Comparison of ENCODE assay signal across 1 cellular context in the genomic region with DNA sequence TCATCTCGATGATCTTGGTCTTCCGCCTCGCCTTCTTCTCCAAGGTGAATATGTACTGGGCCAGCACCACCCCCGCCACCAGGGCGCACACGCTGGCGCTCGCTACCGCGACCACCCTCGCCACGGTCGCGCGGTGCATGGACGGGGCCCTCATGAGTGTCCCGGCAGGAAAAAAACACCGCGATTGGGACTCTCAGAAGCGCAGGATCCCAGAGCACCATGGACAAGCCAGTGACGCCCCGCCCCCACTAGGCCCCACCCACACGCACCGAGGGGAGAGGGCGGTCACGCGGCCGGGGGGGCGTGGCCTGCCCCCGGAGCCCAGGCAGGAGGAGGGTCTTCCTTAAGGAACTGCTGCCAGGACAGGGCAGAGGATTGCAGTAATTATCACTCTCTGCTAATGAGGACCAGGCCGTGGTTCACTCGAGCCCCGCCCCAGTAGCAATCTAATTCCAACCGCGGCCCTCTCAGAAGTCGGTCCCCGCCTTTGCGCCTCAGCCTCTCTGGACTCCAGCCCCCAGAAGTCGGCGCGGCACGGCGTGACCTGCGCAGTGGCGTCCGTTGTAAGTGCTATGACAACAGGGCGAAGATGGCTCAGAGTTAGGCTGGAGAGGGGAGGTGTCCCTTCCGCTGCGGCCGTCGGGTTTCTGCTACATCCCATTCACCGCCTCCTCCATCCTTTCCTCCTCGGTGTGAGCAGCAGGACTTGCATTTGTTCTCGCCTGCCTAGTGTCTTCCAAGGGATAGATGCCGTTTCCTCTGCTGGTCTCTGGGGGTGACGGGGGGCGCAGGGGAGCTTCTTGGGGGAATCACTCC.
A peak's percentile ranks its signal among the peaks of the same experiment; 100 is the strongest.
TF ChIP-seq lines count a peak whose summit lies in the region.

Gene BBS9, plus strand, starts transcription at position 575 of the 816 bp plus-strand sequence. CDS start 16,689 bp downstream, outside the sequence.

TF ChIP-seq in IMR-90, 13 proteins besides CTCF, POLR2A, EP300 and RAD21 (continued from another document):
- TF ChIP-seq MXI1 (IDR thresholded peaks at IDR 0.05; ENCODE audit: borderline replicate concordance, low read depth, low read length): peak; percentile 35; the same call in 1 of the 2 replicates
- TF ChIP-seq RFX5 (IDR thresholded peaks at IDR 0.05; ENCODE audit: low read depth, low read length): no peak
- TF ChIP-seq MAFK (IDR thresholded peaks at IDR 0.05; ENCODE audit: low read depth, low read length): no peak
- TF ChIP-seq NFE2L2 (IDR thresholded peaks at IDR 0.05; ENCODE audit: low read depth, low read length): no peak
- no peak for TF ChIP-seq CEBPB (IDR thresholded peaks at IDR 0.05; ENCODE audit: low read depth, low read length)
- no peak for TF ChIP-seq FOS (IDR thresholded peaks at IDR 0.05; ENCODE audit: low read depth, low read length)
- peak; percentile 76 for TF ChIP-seq USF2 (IDR thresholded peaks at IDR 0.05; ENCODE audit: low read depth, low read length)
